23 cellular contexts compared by ENCODE assay signal in genomic region chr6:131918650-131919355, GRCh38.
"Had no signal": no experiment of that assay in that cellular context is flagged by ENCODE, and none has a peak within 500 bp of the region (broad histone marks: within the 10 kb centered on the region; RNA-seq: fewer than 3 reads in every experiment).

No MANE protein-coding gene starts in this region.

- H3K9me3 ChIP-seq: psoas muscle, right lobe of liver, vagina had no signal

- H3K36me3 Mint-ChIP-seq: memory B cell; stimulated activated memory B cell treated with anti-CD40 and anti-IgM and Interleukin-4, amounts not matched to agents 10 μg/mL and 1 μg/mL and 100 μg/mL, for 72 hours had no signal

- H3K27me3 ChIP-seq: esophagus muscularis mucosa, gastrocnemius medialis, right lobe of liver, tibial artery, upper lobe of left lung, vagina had no signal

- ATAC-seq: gastrocnemius medialis; left lung; psoas muscle; stimulated activated memory B cell treated with anti-CD40 and anti-IgM and Interleukin-4, amounts not matched to agents 10 μg/mL and 1 μg/mL and 100 μg/mL, for 72 hours had no signal

- H3K4me1 ChIP-seq: gastrocnemius medialis, left lung, lower lobe of right lung, psoas muscle, right lobe of liver, tibial artery, upper lobe of left lung, vagina had no signal

- FAIRE-seq: colon, endometrium had no signal

- H3K36me3 ChIP-seq: esophagus muscularis mucosa, gastrocnemius medialis, heart right ventricle, left lung, lower lobe of right lung, neutrophil, right lobe of liver, tibial artery, upper lobe of left lung, vagina had no signal

- H3K27ac Mint-ChIP-seq: memory B cell; stimulated activated memory B cell treated with anti-CD40 and anti-IgM and Interleukin-4, amounts not matched to agents 10 μg/mL and 1 μg/mL and 100 μg/mL, for 72 hours; stimulated activated naive CD8-positive, alpha-beta T cell treated with anti-CD3 and anti-CD28 coated beads, Interleukin-15, Interleukin-2, amounts not matched to agents 100 ng/mL and 50 ng/mL, for 24 hours had no signal

- H3K4me3 ChIP-seq: esophagus muscularis mucosa, gastrocnemius medialis, heart right ventricle, left lung, lower lobe of right lung, psoas muscle, right lobe of liver, tibial artery, upper lobe of left lung, vagina had no signal

- H3K4me3 Mint-ChIP-seq: memory B cell; nephron; stimulated activated memory B cell treated with anti-CD40 and anti-IgM and Interleukin-4, amounts not matched to agents 10 μg/mL and 1 μg/mL and 100 μg/mL, for 72 hours; stimulated activated naive CD8-positive, alpha-beta T cell treated with anti-CD3 and anti-CD28 coated beads, Interleukin-15, Interleukin-2, amounts not matched to agents 100 ng/mL and 50 ng/mL, for 24 hours had no signal

- DNase-seq: effector CD8-positive, alpha-beta T cell; gastrocnemius medialis; heart right ventricle; hypothalamus; islet precursor cell; lower lobe of right lung; midbrain; psoas muscle; right lobe of liver; stimulated activated CD4-positive, alpha-beta T cell treated with anti-CD3 and anti-CD28 coated beads, Interleukin-4, amount 100 ng/mL, for 1 hour; stimulated activated CD8-positive, alpha-beta memory T cell treated with anti-CD3 and anti-CD28 coated beads, Interleukin-4, amount 100 ng/mL, for 48 hours; tibial artery had no signal

- H3K27ac ChIP-seq: esophagus muscularis mucosa, gastrocnemius medialis, heart right ventricle, left lung, lower lobe of right lung, neutrophil, psoas muscle, right lobe of liver, tibial artery, upper lobe of left lung, vagina had no signal
